In genomic region chr21:37074195-37074510, GRCh38 we compare ENCODE assay signal across 9 cellular contexts. TPM values are rescaled to one million over a fixed set of nuclear protein-coding genes. Genes with fewer than 3 reads are reported as not detected.
A peak's percentile ranks its signal among the peaks of the same experiment; 100 is the strongest.
DNase-seq lines count a peak whose midpoint lies in the region; ATAC-seq, FAIRE-seq and TF ChIP-seq lines count a peak whose summit lies in the region.
"Had no signal": no experiment of that assay in that cellular context is flagged by ENCODE, and none has a peak within 500 bp of the region (broad histone marks: within the 10 kb centered on the region; RNA-seq: fewer than 3 reads in every experiment).

No MANE protein-coding gene starts in this region.

- H4K20me1 ChIP-seq in fibroblast of lung (ENCODE audit: control insufficient read depth, extremely low read depth, insufficient read depth, low read length), result no peaks in the 10 kb centered on the region

- no peak for FAIRE-seq in pancreas (lab: Jason Lieb, UNC)
- FAIRE-seq: frontal cortex had no signal

- peaks cover 2% of the 10 kb centered on the region for H3K9me3 Mint-ChIP-seq in activated T-cell treated with anti-CD3 and anti-CD28 coated beads, Interleukin-2, amount 50 U/mL, for 24 hours

- peak overlapping the region; percentile 96 for H3K27ac ChIP-seq in RWPE1
- H3K27ac ChIP-seq in fibroblast of lung (ENCODE audit: insufficient read depth, low read length), result peak overlapping the region; percentile 89
- peak overlapping the region; percentile 97 to 99 (median 98) for H3K27ac ChIP-seq in pancreas

- H3K4me3 ChIP-seq in fibroblast of lung (replicated peaks in 1 of 4; ENCODE audit: control extremely low read depth in 1 of 4, insufficient read depth in 1 of 4, low read depth in 3 of 4, low read length in 4 of 4) (peak overlapping the region; percentile 72 to 92 (median 92)), pancreas (peak overlapping the region; percentile 79 to 90 (median 85))

- H3K9me3 ChIP-seq in fibroblast of lung (ENCODE audit: control insufficient read depth, insufficient read depth, low read depth, low read length), result no peaks in the 10 kb centered on the region
- H3K9me3 ChIP-seq in pancreas, result no peaks in the 10 kb centered on the region

- peak overlapping the region; percentile 95 for H3K27ac Mint-ChIP-seq in activated T-cell treated with anti-CD3 and anti-CD28 coated beads, Interleukin-2, amount 50 U/mL, for 24 hours

- H2AFZ ChIP-seq in fibroblast of lung (ENCODE audit: low read length), result peak overlapping the region; percentile 41

- ATAC-seq in pancreas, result peak in 3 of 4 donors; percentile 11 to 19 (median 13)
- no peak for ATAC-seq in HG03520 (IDR thresholded peaks at IDR 0.05; ENCODE audit: unreplicated experiment)

- TF ChIP-seq CTCF in RWPE1 (conservative IDR thresholded peaks at IDR 0.05; ENCODE audit: low read depth) (no peak), fibroblast of lung (conservative IDR thresholded peaks at IDR 0.05 in 1 of 2, IDR thresholded peaks at IDR 0.05 in 1 of 2; ENCODE audit: low read depth in 1 of 2, low read length in 2 of 2) (no peak), pancreas (IDR thresholded peaks at IDR 0.05) (no peak)

- POLR2A ChIA-PET in RWPE1 (lab: Yijun Ruan, JAX; ENCODE audit: low non-redundant PET), result no interaction called here

- peak overlapping the region; percentile 92 for H3K9ac ChIP-seq in fibroblast of lung (ENCODE audit: insufficient read depth, low read length)

- H3K4me1 ChIP-seq in fibroblast of lung (ENCODE audit: control insufficient read depth, extremely low read depth, insufficient read depth, low read length) (peaks cover 4% of the 10 kb centered on the region), pancreas (peaks cover 0 to 8% (median 5%) of the 10 kb centered on the region in 3 donors)

- intact Hi-C loops in pancreas (cut with DNase I), result no loop called here

- CTCF ChIA-PET in RWPE1 (lab: Yijun Ruan, JAX), result interaction anchor here (1.0 kb wide), 1 partner anchor 85 kb away, joined by 3 read pairs; no protein-coding TSS in a partner anchor

- DNase-seq in activated T-cell treated with anti-CD3 and anti-CD28 coated beads, Interleukin-2, amount 50 U/mL, for 24 hours, result no peak
- no peak for DNase-seq in activated T-cell treated with anti-CD3 and anti-CD28 coated beads, Interleukin-2, amount 50 U/mL, for 1 hour
- DNase-seq in RWPE1 (ENCODE audit: low spot score) (peak; percentile 16), fibroblast of lung (ENCODE audit: low read depth in 2 of 2) (no peak), pancreas (peak in 1 of 6 donors; percentile 74), hippocampal formation (lab: John Stamatoyannopoulos, UW) (no peak), GDM1 (lab: John Stamatoyannopoulos, UW) (no peak)

- H3K27me3 Mint-ChIP-seq in activated T-cell treated with anti-CD3 and anti-CD28 coated beads, Interleukin-2, amount 50 U/mL, for 24 hours, result no peaks in the 10 kb centered on the region

- 1% methylated on average over 14 of the region's 14 CpGs for WGBS in pancreas, 2 donors

- peaks cover 58% of the 10 kb centered on the region for H3K4me1 Mint-ChIP-seq in activated T-cell treated with anti-CD3 and anti-CD28 coated beads, Interleukin-2, amount 50 U/mL, for 24 hours (ENCODE audit: low read depth)

- H3K36me3 Mint-ChIP-seq in activated T-cell treated with anti-CD3 and anti-CD28 coated beads, Interleukin-2, amount 50 U/mL, for 24 hours (ENCODE audit: low read depth), result peaks cover 30% of the 10 kb centered on the region

- peak overlapping the region; percentile 93 for H3K4me2 ChIP-seq in fibroblast of lung (ENCODE audit: extremely low read depth, insufficient read depth, low read length)

- H3K4me3 Mint-ChIP-seq in activated T-cell treated with anti-CD3 and anti-CD28 coated beads, Interleukin-2, amount 50 U/mL, for 24 hours, result peak overlapping the region; percentile 87

- H3K27me3 ChIP-seq in fibroblast of lung (ENCODE audit: control insufficient read depth, insufficient read depth, low read length) (no peaks in the 10 kb centered on the region), pancreas (no peaks in the 10 kb centered on the region)

- H3K79me2 ChIP-seq in fibroblast of lung (ENCODE audit: control insufficient read depth, insufficient read depth, low read length), result peaks cover 53% of the 10 kb centered on the region

- H3K36me3 ChIP-seq in fibroblast of lung (ENCODE audit: control insufficient read depth, insufficient read depth, low read length) (no peaks in the 10 kb centered on the region), pancreas (no peaks in the 10 kb centered on the region)

RNA-seq across cellular contexts. Expression of gene TTC3, which starts 1.1 kb away (rescaled TPM):
- 224 and 253 TPM in 2 replicates for total RNA-seq in fibroblast of lung
- 93.2 and 121 TPM in 2 replicates for polyA plus RNA-seq in fibroblast of lung
- 67.1 and 109 TPM in 2 replicates for polyA plus RNA-seq in fibroblast of lung (2012)
- 36.3 and 59.6 TPM in 2 replicates for polyA minus RNA-seq in fibroblast of lung (ENCODE audit: low replicate concordance)
- total RNA-seq in pancreas, result 100 to 1,000 TPM in 1 of 6 donors, 10 to 100 TPM in 5; 54.5 to 103 (median 70.6) TPM
- 10 to 100 TPM; 24.6 to 45.3 TPM for polyA plus RNA-seq in pancreas

RNA-seq across cellular contexts. Expression of gene PIGP, which starts 1.3 kb away (rescaled TPM):
- total RNA-seq in fibroblast of lung, result 3.3 and 8.6 TPM in 2 replicates
- polyA plus RNA-seq in fibroblast of lung, result 19.4 and 25.9 TPM in 2 replicates
- 12.0 and 14.7 TPM in 2 replicates for polyA plus RNA-seq in fibroblast of lung (2012)
- polyA minus RNA-seq in fibroblast of lung (ENCODE audit: low replicate concordance), result 0.85 and 2.0 TPM in 2 replicates
- 10 to 100 TPM; 14.8 to 21.2 (median 17.2) TPM for total RNA-seq in pancreas
- polyA plus RNA-seq in pancreas, result 10 to 100 TPM; 15.5 to 29.3 TPM
